ENCODE assay signal across 23 cellular contexts in genomic region chr1:55480396-55480795, GRCh38.
"Had no signal": no experiment of that assay in that cellular context is flagged by ENCODE, and none has a peak within 500 bp of the region (broad histone marks: within the 10 kb centered on the region; RNA-seq: fewer than 3 reads in every experiment).

No MANE protein-coding gene starts in this region.

- H3K4me1 ChIP-seq: psoas muscle, tibial nerve, uterus had no signal

- DNase-seq: activated CD4-positive, alpha-beta memory T cell treated with anti-CD3 and anti-CD28 coated beads for 36 hours; activated CD4-positive, alpha-beta T cell treated with anti-CD3 and anti-CD28 coated beads for 48 hours; activated CD4-positive, CD25-positive, alpha-beta regulatory T cell; activated effector memory CD4-positive, alpha-beta T cell treated with Interleukin-2 at 50 U/mL for 16 hours; activated naive CD4-positive, alpha-beta T cell treated with anti-CD3 and anti-CD28 coated beads, Interleukin-2, amount 10 ng/mL, durations not matched to agents 7 days and 5 days; activated T-cell treated with anti-CD3 and anti-CD28 coated beads, Interleukin-2, amount 50 U/mL, for 48 hours; amygdala; cortex of kidney; endodermal cell; heart left ventricle; left ventricle myocardium inferior; pancreas; psoas muscle; small intestine; stimulated activated CD4-positive, alpha-beta T cell treated with anti-CD3 and anti-CD28 coated beads, Interleukin-2, amount 100 ng/mL, for 24 hours; stomach; T-helper 17 cell; uterus had no signal

- H3K27ac ChIP-seq: heart left ventricle, left ventricle myocardium inferior, pancreas, psoas muscle, stomach, suprapubic skin, tibial nerve, uterus had no signal

- H3K9me3 ChIP-seq: left ventricle myocardium inferior, pancreas, psoas muscle, stomach, suprapubic skin, tibial nerve, uterus had no signal

- H3K36me3 ChIP-seq: heart left ventricle, left ventricle myocardium inferior, pancreas, stomach, suprapubic skin, tibial nerve, uterus had no signal

- H3K27me3 ChIP-seq: heart left ventricle, pancreas, suprapubic skin, tibial nerve, uterus had no signal

- H3K4me3 ChIP-seq: heart left ventricle, left ventricle myocardium inferior, pancreas, psoas muscle, stomach, suprapubic skin, tibial nerve, uterus had no signal

- ATAC-seq: heart left ventricle; natural killer cell treated with Interleukin-12 subunit alpha and Interleukin-12 subunit beta and Interleukin-15 and Interleukin-18, amount 100 ng/mL, for 72 hours; psoas muscle; sciatic nerve; stimulated activated effector memory CD8-positive, alpha-beta T cell treated with anti-CD3 and anti-CD28 coated beads, Interleukin-12 subunit alpha, Interleukin-12 subunit beta, amount 100 ng/mL, for 72 hours; T-helper 17 cell had no signal
